In the genomic region with DNA sequence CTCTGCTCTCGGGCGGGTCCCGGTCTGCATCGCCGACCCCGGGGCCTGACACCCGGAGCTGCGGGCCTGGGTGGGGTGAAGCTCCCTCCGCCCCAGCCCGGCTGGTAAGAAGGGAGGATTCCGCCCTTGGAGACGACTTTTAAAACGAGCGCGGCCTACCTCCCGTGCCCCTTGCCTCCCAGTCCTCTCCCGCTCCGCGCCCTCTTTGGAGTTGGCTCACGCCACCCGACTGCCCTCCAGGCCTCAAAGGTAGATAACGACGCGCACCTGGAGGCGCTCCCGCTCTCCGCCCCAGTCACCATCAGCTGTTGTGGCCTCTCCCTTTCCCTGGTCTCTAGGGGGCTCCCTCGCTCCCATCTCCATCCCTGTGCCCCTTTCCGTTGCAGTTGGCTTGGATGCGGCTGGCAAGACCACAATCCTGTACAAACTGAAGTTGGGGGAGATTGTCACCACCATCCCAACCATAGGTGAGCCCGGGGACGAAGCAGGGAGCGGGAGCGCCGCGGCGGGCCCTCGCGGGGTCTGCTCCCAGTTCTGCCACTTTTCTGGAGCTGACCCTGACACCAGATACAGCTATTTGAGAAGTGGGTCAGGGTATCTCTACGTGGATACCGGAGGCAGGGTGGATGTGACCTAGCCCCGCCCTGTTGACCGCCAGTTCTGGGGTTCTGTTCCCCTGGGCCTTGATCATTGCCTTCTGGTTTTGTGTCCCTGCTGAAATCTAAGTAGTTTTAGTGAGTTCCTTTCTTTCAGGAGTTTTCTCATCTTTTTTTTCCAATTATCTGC, we compare ENCODE assay signal across 8 cellular contexts. TPM values are rescaled to one million over a fixed set of nuclear protein-coding genes. Genes with fewer than 3 reads are reported as not detected.
A peak's percentile ranks its signal among the peaks of the same experiment; 100 is the strongest.
DNase-seq lines count a peak whose midpoint lies in the region; ATAC-seq lines count a peak whose summit lies in the region.

No MANE protein-coding gene starts in this region.

- intact Hi-C loops in CD4-positive, alpha-beta memory T cell (cut with micrococcal nuclease): loop anchor here (1.0 to 5.0 kb wide), 4 partner anchors 62 to 868 kb away; a partner anchor contains a TSS
- intact Hi-C loops in Right ventricle myocardium inferior (cut with DNase I): loop anchor here (2.0 kb wide), 2 partner anchors 62 to 196 kb away; a partner anchor contains a TSS

- H3K27me3 ChIP-seq in CD4-positive, alpha-beta memory T cell (ENCODE audit: insufficient read depth, low read length): no peaks in the 10 kb centered on the region

- peak overlapping the region; percentile 93 to 99 (median 96) for H3K27ac Mint-ChIP-seq in CD4-positive, alpha-beta memory T cell
- H3K27ac Mint-ChIP-seq in activated naive CD8-positive, alpha-beta T cell treated with anti-CD3 and anti-CD28 coated beads for 36 hours: peak overlapping the region; percentile 92

- CTCF ChIA-PET in CD4-positive, alpha-beta memory T cell (lab: Charles Lee; ENCODE audit: partially characterized antibody): no interaction called here

- H3K36me3 Mint-ChIP-seq in CD4-positive, alpha-beta memory T cell: peaks cover 10 to 45% of the 10 kb centered on the region in 2 donors
- peaks cover 7% of the 10 kb centered on the region for H3K36me3 Mint-ChIP-seq in activated naive CD8-positive, alpha-beta T cell treated with anti-CD3 and anti-CD28 coated beads for 36 hours

- peaks cover 22 to 61% (median 41%) of the 10 kb centered on the region in 4 donors for H3K4me1 Mint-ChIP-seq in CD4-positive, alpha-beta memory T cell
- H3K4me1 Mint-ChIP-seq in activated naive CD8-positive, alpha-beta T cell treated with anti-CD3 and anti-CD28 coated beads for 36 hours: peaks cover 32% of the 10 kb centered on the region

- H3K9me3 Mint-ChIP-seq in CD4-positive, alpha-beta memory T cell: no peaks in the 10 kb centered on the region
- no peaks in the 10 kb centered on the region for H3K9me3 Mint-ChIP-seq in activated naive CD8-positive, alpha-beta T cell treated with anti-CD3 and anti-CD28 coated beads for 36 hours

- H3K9me3 ChIP-seq in CD4-positive, alpha-beta memory T cell (ENCODE audit: control insufficient read depth in 1 of 2, low read length in 2 of 2): no peaks in the 10 kb centered on the region

- H3K27ac ChIP-seq in CD4-positive, alpha-beta memory T cell (ENCODE audit: low read depth, low read length): peak overlapping the region; percentile 82

- peak overlapping the region; percentile 93 to 99 (median 96) for H3K4me3 Mint-ChIP-seq in CD4-positive, alpha-beta memory T cell
- H3K4me3 Mint-ChIP-seq in activated naive CD8-positive, alpha-beta T cell treated with anti-CD3 and anti-CD28 coated beads for 36 hours: peak overlapping the region; percentile 99

- H3K27me3 Mint-ChIP-seq in CD4-positive, alpha-beta memory T cell: no peaks in the 10 kb centered on the region
- H3K27me3 Mint-ChIP-seq in activated naive CD8-positive, alpha-beta T cell treated with anti-CD3 and anti-CD28 coated beads for 36 hours: no peaks in the 10 kb centered on the region

- peak in 2 of 5 donors; percentile 43 to 49 for DNase-seq in CD4-positive, alpha-beta memory T cell
- peak; percentile 56 for DNase-seq in NCI-H748 treated with DMSO at 0.1 percent for 48 hours (lab: John Stamatoyannopoulos, UW)
- DNase-seq in activated naive CD8-positive, alpha-beta T cell treated with anti-CD3 and anti-CD28 coated beads for 36 hours: peak; percentile 30
- DNase-seq in Right ventricle myocardium inferior (ENCODE audit: missing footprints): no peak
- peak in 52 of 56 donors; percentile 16 to 75 (median 48) for DNase-seq in nucleus accumbens (lab: John Stamatoyannopoulos, UW)
- DNase-seq in CD1c-positive myeloid dendritic cell (ENCODE audit: extremely low spot score): no peak

- peak; percentile 16 for ATAC-seq in GM19324 (IDR thresholded peaks at IDR 0.05; ENCODE audit: low FRiP score, unreplicated experiment)
- ATAC-seq in HG03354 (IDR thresholded peaks at IDR 0.05; ENCODE audit: poor library complexity, severe bottlenecking, unreplicated experiment): peak; percentile 7
- peak; percentile 27 for ATAC-seq in Right ventricle myocardium inferior

- peaks cover 44% of the 10 kb centered on the region for H3K4me1 ChIP-seq in CD4-positive, alpha-beta memory T cell (ENCODE audit: insufficient read depth, low read length)

- POLR2A ChIA-PET in CD4-positive, alpha-beta memory T cell (lab: Charles Lee; ENCODE audit: partially characterized antibody): interaction anchor here (0.6 to 5.7 kb wide), 4 partner anchors 62 to 774 kb away, joined by 4 to 37 read pairs (median 6); a partner anchor contains a TSS

- H3K4me3 ChIP-seq in CD4-positive, alpha-beta memory T cell (ENCODE audit: low read length in 2 of 2): peak overlapping the region; percentile 58 to 85

- H3K36me3 ChIP-seq in CD4-positive, alpha-beta memory T cell (ENCODE audit: insufficient read depth, low read length): peaks cover 13% of the 10 kb centered on the region

RNA-seq across cellular contexts. Expression of a gene that starts 0.7 kb away (rescaled TPM):
- 10 to 100 TPM; 93.2 to 95.5 TPM for total RNA-seq in CD4-positive, alpha-beta memory T cell
- polyA plus RNA-seq in CD4-positive, alpha-beta memory T cell: 100 to 1,000 TPM; 167 to 228 TPM
- total RNA-seq in activated naive CD8-positive, alpha-beta T cell treated with anti-CD3 and anti-CD28 coated beads for 36 hours: 10 to 100 TPM; 93.1 to 93.6 TPM
- total RNA-seq in Right ventricle myocardium inferior: 78.1 TPM

RNA-seq across cellular contexts. Expression of a gene that starts 3.5 kb away (rescaled TPM):
- 10 to 100 TPM; 29.1 to 30.0 TPM for total RNA-seq in CD4-positive, alpha-beta memory T cell
- 10 to 100 TPM in 1 of 2 donors, 1 to 10 TPM in 1; 7.9 to 20.7 TPM for polyA plus RNA-seq in CD4-positive, alpha-beta memory T cell
- 10 to 100 TPM; 15.6 to 16.9 TPM for total RNA-seq in activated naive CD8-positive, alpha-beta T cell treated with anti-CD3 and anti-CD28 coated beads for 36 hours
- 7.5 TPM for total RNA-seq in Right ventricle myocardium inferior

RNA-seq across cellular contexts. Expression of a gene that starts 4.6 kb away (rescaled TPM):
- 1 to 10 TPM; 4.9 to 5.1 TPM for total RNA-seq in CD4-positive, alpha-beta memory T cell
- polyA plus RNA-seq in CD4-positive, alpha-beta memory T cell: 1 to 10 TPM in 1 of 2 donors, under 1 TPM in 1; 0.60 to 1.7 TPM
- 1 to 10 TPM in 1 of 2 experiments, under 1 TPM in 1; 0.91 to 1.0 TPM for total RNA-seq in activated naive CD8-positive, alpha-beta T cell treated with anti-CD3 and anti-CD28 coated beads for 36 hours
- 0.38 TPM for total RNA-seq in Right ventricle myocardium inferior

RNA-seq across cellular contexts. Expression of a gene that starts 29.1 kb away (rescaled TPM):
- total RNA-seq in CD4-positive, alpha-beta memory T cell: not detected
- polyA plus RNA-seq in CD4-positive, alpha-beta memory T cell: not detected
- not detected for total RNA-seq in activated naive CD8-positive, alpha-beta T cell treated with anti-CD3 and anti-CD28 coated beads for 36 hours
- not detected for total RNA-seq in Right ventricle myocardium inferior

Comparison
In these comparisons a context has a peak if more than half of its experiments do, and no peak if none do; other contexts are left out.
1. DNase-seq: peak in NCI-H748 treated with DMSO at 0.1 percent for 48 hours (single experiment), activated naive CD8-positive, alpha-beta T cell treated with anti-CD3 and anti-CD28 coated beads for 36 hours (single experiment) and nucleus accumbens (52 of 56); none in Right ventricle myocardium inferior (single experiment) and CD1c-positive myeloid dendritic cell (single experiment).
2. Peak in every context shown above with its lines, with median percentiles within 50 percentile points of each other: ATAC-seq.